5 cellular contexts compared by ENCODE assay signal in genomic region chr4:176583278-176583677, GRCh38.
"Had no signal": no experiment of that assay in that cellular context is flagged by ENCODE, and none has a peak within 500 bp of the region (broad histone marks: within the 10 kb centered on the region; RNA-seq: fewer than 3 reads in every experiment).

No MANE protein-coding gene starts in this region.

- H3K4me3 ChIP-seq: GM23338, K562 had no signal

- H3K4me1 Mint-ChIP-seq: GM23338, H9 had no signal

- ATAC-seq: GM23338, K562 had no signal

- H3K27ac Mint-ChIP-seq: GM23338, H9 had no signal

- H3K4me3 Mint-ChIP-seq: GM23338, H9 had no signal

- DNase-seq: H9, HCEC 1CT, IMR-90 had no signal

- H3K9me3 Mint-ChIP-seq: GM23338, H9 had no signal
